ENCODE assay signal across 20 cellular contexts in the genomic region with DNA sequence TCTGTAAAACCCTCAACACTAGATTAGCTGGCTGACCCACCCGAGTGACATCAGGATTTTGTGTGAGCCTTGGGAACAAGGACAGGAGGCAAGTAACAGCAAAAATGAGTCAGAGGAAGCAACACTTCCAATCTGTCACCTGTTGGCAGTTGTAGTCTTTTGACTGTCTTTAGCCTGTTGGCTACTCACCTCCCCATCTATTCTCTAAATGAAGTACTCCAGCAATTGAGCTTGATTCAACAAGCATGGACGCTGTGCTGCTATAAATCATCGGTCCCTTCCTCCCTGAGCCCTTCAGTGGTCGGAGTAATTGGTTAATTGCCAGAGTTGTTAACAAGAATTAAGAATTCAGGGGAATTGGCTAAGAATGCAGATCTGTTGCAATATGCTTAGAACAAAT.
DNase-seq lines count a peak whose midpoint lies in the region; FAIRE-seq and TF ChIP-seq lines count a peak whose summit lies in the region.
"Had no signal": no experiment of that assay in that cellular context is flagged by ENCODE, and none has a peak within 500 bp of the region (broad histone marks: within the 10 kb centered on the region; RNA-seq: fewer than 3 reads in every experiment).

No MANE protein-coding gene starts in this region.

- peak; percentile 69 for FAIRE-seq in endometrium (lab: Jason Lieb, UNC)
- FAIRE-seq: GM19239, H54 had no signal

- no peaks in the 10 kb centered on the region for H3K9me3 ChIP-seq in prostate gland
- H3K9me3 ChIP-seq: Peyer's patch had no signal

- TF ChIP-seq CTCF in prostate gland (IDR thresholded peaks at IDR 0.05), result no peak

- no peak overlapping the region for H3K27ac ChIP-seq in prostate gland
- H3K27ac ChIP-seq: Peyer's patch had no signal

- H3K4me1 ChIP-seq in prostate gland (replicated peaks), result no peaks in the 10 kb centered on the region
- H3K4me1 ChIP-seq: Peyer's patch had no signal

- TF ChIP-seq POLR2A in prostate gland (IDR thresholded peaks at IDR 0.05), result no peak

- H3K36me3 ChIP-seq in prostate gland, result no peaks in the 10 kb centered on the region
- H3K36me3 ChIP-seq: Peyer's patch had no signal

- peak; percentile 2 for DNase-seq in NCI-H510A treated with DMSO at 0.1 percent for 48 hours (lab: John Stamatoyannopoulos, UW)
- no peak for DNase-seq in NCI-H510A (lab: John Stamatoyannopoulos, UW)
- DNase-seq in NOMO-1 (lab: John Stamatoyannopoulos, UW; ENCODE audit: unreplicated experiment in 2 of 2), result peak; percentile 46 to 77
- peak; percentile 13 for DNase-seq in prostate gland (ENCODE audit: low spot score)
- DNase-seq in RPMI8226, result no peak
- no peak for DNase-seq in SW 1271 (lab: John Stamatoyannopoulos, UW)
- DNase-seq: ACHN, AML-193, COR-L47, IMR-90, Karpas-422, MM.1S, NCI-H2081 treated with DMSO at 0.1 percent for 48 hours, NCI-H2227 treated with DMSO at 0.1 percent for 48 hours, NCI-H526 treated with DMSO at 0.1 percent for 48 hours, Peyer's patch, SHP77 treated with DMSO at 0.1 percent for 48 hours had no signal

- intact Hi-C loops in prostate gland (cut with DNase I), result no loop called here

- no peaks in the 10 kb centered on the region for H3K27me3 ChIP-seq in prostate gland (replicated peaks; ENCODE audit: insufficient read depth)
- H3K27me3 ChIP-seq: Peyer's patch had no signal

- H3K4me3 ChIP-seq in prostate gland, result no peak overlapping the region
- H3K4me3 ChIP-seq: Peyer's patch had no signal

- WGBS in prostate gland, result 26% methylated on average over 4 of the region's 4 CpGs

Comparison
In these comparisons a context has a peak if more than half of its experiments do, and no peak if none do; other contexts are left out.
1. DNase-seq: peak in NCI-H510A treated with DMSO at 0.1 percent for 48 hours (single experiment), NOMO-1 (2 of 2) and prostate gland (single experiment); none in NCI-H510A (single experiment), RPMI8226 (single experiment) and SW 1271 (0 of 2).